Comparison of ENCODE assay signal across 30 cellular contexts in genomic region chr17:13421581-13421980, GRCh38.
A peak's percentile ranks its signal among the peaks of the same experiment; 100 is the strongest.
DNase-seq lines count a peak whose midpoint lies in the region; ATAC-seq, FAIRE-seq and TF ChIP-seq lines count a peak whose summit lies in the region.
"Had no signal": no experiment of that assay in that cellular context is flagged by ENCODE, and none has a peak within 500 bp of the region (broad histone marks: within the 10 kb centered on the region; RNA-seq: fewer than 3 reads in every experiment).

No MANE protein-coding gene starts in this region.

- no peak overlapping the region for H3K4me3 ChIP-seq in A549
- no peak overlapping the region for H3K4me3 ChIP-seq in colonic mucosa
- H3K4me3 ChIP-seq: coronary artery, heart left ventricle, left ventricle myocardium inferior, prostate gland had no signal

- FAIRE-seq in A549 (lab: Jason Lieb, UNC): no peak
- no peak for FAIRE-seq in GM12892 (lab: Jason Lieb, UNC)
- FAIRE-seq: GM18507, keratinocyte had no signal

- 8% methylated on average over 2 of the region's 2 CpGs for WGBS in A549 (ENCODE audit: missing lambda C conversion rate)

- TF ChIP-seq POLR2A in A549 (IDR thresholded peaks at IDR 0.05; ENCODE audit: low read length): no peak
- TF ChIP-seq POLR2A in GM12892 (IDR thresholded peaks at IDR 0.05; ENCODE audit: low read depth, low read length): no peak

- TF ChIP-seq RAD21 in A549 (conservative IDR thresholded peaks at IDR 0.05 in 1 of 2, IDR thresholded peaks at IDR 0.05 in 1 of 2): no peak

- peaks cover 11% of the 10 kb centered on the region; the same call in 1 of the 3 replicates for H3K9me3 ChIP-seq in A549
- no peaks in the 10 kb centered on the region for H3K9me3 ChIP-seq in colonic mucosa
- H3K9me3 ChIP-seq: heart left ventricle, left ventricle myocardium inferior, neutrophil, prostate gland had no signal

- POLR2A ChIA-PET in A549 (lab: Yijun Ruan, JAX): no interaction called here

- TF ChIP-seq CTCF in A549 (IDR thresholded peaks at IDR 0.05) (no peak), colonic mucosa (IDR thresholded peaks at IDR 0.05) (no peak)

- no peak overlapping the region for H3K9ac ChIP-seq in colonic mucosa (ENCODE audit: low read depth in 2 of 2, low read length in 2 of 2)

- CTCF ChIA-PET in A549 (lab: Yijun Ruan, JAX): no interaction called here

- intact Hi-C loops in colonic mucosa (cut with DNase I): no loop called here

- ATAC-seq in A549 (no peak), HG02798 (IDR thresholded peaks at IDR 0.05; ENCODE audit: poor library complexity, unreplicated experiment) (no peak)
- no peak for ATAC-seq in stimulated activated naive CD8-positive, alpha-beta T cell treated with anti-CD3 and anti-CD28 coated beads, Interleukin-15, Interleukin-2, amounts not matched to agents 100 U/mL and 50 U/mL, for 24 hours
- ATAC-seq: foreskin keratinocyte; heart left ventricle; sciatic nerve; SK-N-SH treated with all-trans-retinoic acid at 6 μM for 48 hours; stimulated activated effector memory CD8-positive, alpha-beta T cell treated with anti-CD3 and anti-CD28 coated beads, Interleukin-12 subunit alpha, Interleukin-12 subunit beta, amount 100 ng/mL, for 72 hours had no signal

- H3K27ac ChIP-seq in A549 (no peak overlapping the region), colonic mucosa (peak overlapping the region; percentile 6)
- H3K27ac ChIP-seq: coronary artery, foreskin keratinocyte, heart left ventricle, left ventricle myocardium inferior, neutrophil, prostate gland had no signal

- H3K4me2 ChIP-seq in A549: peak overlapping the region; percentile 3; the same call in 1 of the 3 replicates

- TF ChIP-seq EP300 in A549 (IDR thresholded peaks at IDR 0.05): no peak

- H3K36me3 ChIP-seq in colonic mucosa: no peaks in the 10 kb centered on the region
- H3K36me3 ChIP-seq: heart left ventricle, left ventricle myocardium inferior, neutrophil, prostate gland had no signal

- no peak for DNase-seq in A549 (ENCODE audit: low read depth in 1 of 2, low spot score in 1 of 2)
- DNase-seq in HT1080 (ENCODE audit: low read depth): peak; percentile 48
- no peak for DNase-seq in colonic mucosa
- peak; percentile 22 for DNase-seq in midbrain (lab: John Stamatoyannopoulos, UW)
- DNase-seq in GM12892 (ENCODE audit: insufficient read length): no peak
- DNase-seq in stimulated activated naive CD8-positive, alpha-beta T cell treated with anti-CD3 and anti-CD28 coated beads, Interleukin-15, Interleukin-2, amounts not matched to agents 100 U/mL and 50 U/mL, for 24 hours: no peak
- no peak for DNase-seq in DMS114 treated with DMSO at 0.1 percent for 48 hours (lab: John Stamatoyannopoulos, UW; ENCODE audit: unreplicated experiment)
- DNase-seq: activated gamma-delta T cell; activated naive CD8-positive, alpha-beta T cell treated with anti-CD3 and anti-CD28 coated beads, Interleukin-2, amount 10 ng/mL, durations not matched to agents 7 days and 5 days; activated T-cell treated with anti-CD3 and anti-CD28 coated beads, Interleukin-2, amount 50 U/mL, for 24 hours; aorta; CD4-positive, alpha-beta memory T cell; effector memory CD4-positive, alpha-beta T cell; heart left ventricle; left ventricle myocardium inferior; naive B cell; NCI-H1092 treated with DMSO at 0.1 percent for 48 hours; NCI-H187; NCI-H2171; NCI-H510A treated with DMSO at 0.1 percent for 48 hours had no signal

- H3K27me3 ChIP-seq in colonic mucosa: no peaks in the 10 kb centered on the region
- H3K27me3 ChIP-seq: foreskin keratinocyte had no signal

- H3K4me1 ChIP-seq in A549 (peaks cover 13% of the 10 kb centered on the region), colonic mucosa (no peaks in the 10 kb centered on the region)
- H3K4me1 ChIP-seq: foreskin keratinocyte, prostate gland had no signal

TF ChIP-seq in A549, 52 proteins besides CTCF, POLR2A, EP300 and RAD21:
- TF ChIP-seq BCL3 (IDR thresholded peaks at IDR 0.05): no peak
- TF ChIP-seq MAFK (IDR thresholded peaks at IDR 0.05; ENCODE audit: partially characterized antibody): no peak
- no peak for TF ChIP-seq BHLHE40 (IDR thresholded peaks at IDR 0.05; ENCODE audit: low read depth, low read length)
- TF ChIP-seq EHMT2 (IDR thresholded peaks at IDR 0.05; ENCODE audit: low read depth): no peak
TF ChIP-seq in A549: peak in this region for 0.

Comparison
In these comparisons a context has a peak if more than half of its experiments do, and no peak if none do; other contexts are left out.
1. DNase-seq: peak in HT1080 (single experiment) and midbrain (single experiment); none in A549 (0 of 2), colonic mucosa (single experiment), GM12892 (single experiment), stimulated activated naive CD8-positive, alpha-beta T cell treated with anti-CD3 and anti-CD28 coated beads, Interleukin-15, Interleukin-2, amounts not matched to agents 100 U/mL and 50 U/mL, for 24 hours (single experiment) and DMS114 treated with DMSO at 0.1 percent for 48 hours (single experiment).